Comparison of ENCODE assay signal across 15 cellular contexts in the genomic region with DNA sequence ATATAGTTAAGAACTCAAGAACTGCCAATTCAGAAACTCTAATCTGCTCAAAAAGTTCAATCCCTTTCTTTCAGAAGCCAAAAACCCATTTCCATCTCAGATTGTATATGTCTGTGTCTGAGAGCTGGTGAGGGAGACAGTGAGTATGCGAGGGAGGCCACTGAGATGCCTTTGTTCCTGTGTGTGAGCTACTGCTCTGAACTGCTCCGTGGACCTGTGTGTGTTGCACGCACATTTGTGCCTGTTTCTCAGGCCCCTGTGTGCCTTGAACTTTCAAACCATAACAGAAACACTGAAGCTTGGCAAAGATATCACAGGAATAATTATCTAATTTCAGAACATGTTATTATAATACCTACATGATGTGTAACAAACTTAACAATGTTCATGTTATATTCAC. TPM values are rescaled to one million over a fixed set of nuclear protein-coding genes. Genes with fewer than 3 reads are reported as not detected.
DNase-seq lines count a peak whose midpoint lies in the region; ATAC-seq and TF ChIP-seq lines count a peak whose summit lies in the region.
"Had no signal": no experiment of that assay in that cellular context is flagged by ENCODE, and none has a peak within 500 bp of the region (broad histone marks: within the 10 kb centered on the region; RNA-seq: fewer than 3 reads in every experiment).

No MANE protein-coding gene starts in this region.

- DNase-seq in left ventricle myocardium inferior (no peak), cardiac septum (ENCODE audit: low spot score) (no peak), epidermal melanocyte (ENCODE audit: insufficient read length, low spot score) (peak; percentile 9), osteoblast (ENCODE audit: insufficient read length, low spot score, missing footprints) (peak; percentile 54), type B pancreatic cell (ENCODE audit: extremely low spot score, unreplicated experiment) (no peak), Ammon's horn (ENCODE audit: low spot score) (no peak), NAMALWA (ENCODE audit: low spot score) (no peak)
- DNase-seq: activated CD4-positive, alpha-beta T cell treated with anti-CD3 and anti-CD28 coated beads for 48 hours; KG1; lower lobe of right lung; MV-4-11; stimulated activated CD4-positive, alpha-beta T cell treated with anti-CD3 and anti-CD28 coated beads, Interleukin-4, amount 100 ng/mL, for 1 hour had no signal

- peak overlapping the region; percentile 93 for H3K4me3 Mint-ChIP-seq in type B pancreatic cell

- H3K36me3 Mint-ChIP-seq in type B pancreatic cell, result peaks cover 3% of the 10 kb centered on the region

- peak overlapping the region; percentile 86 for H3K27ac ChIP-seq in left ventricle myocardium inferior (replicated peaks)
- H3K27ac ChIP-seq in osteoblast (ENCODE audit: low read depth, low read length), result no peak overlapping the region
- H3K27ac ChIP-seq: lower lobe of right lung, pancreas had no signal

- H3K4me1 Mint-ChIP-seq in type B pancreatic cell (ENCODE audit: unreplicated experiment), result peaks cover 36% of the 10 kb centered on the region

- peaks cover 45% of the 10 kb centered on the region for H3K27me3 Mint-ChIP-seq in type B pancreatic cell

- ATAC-seq in GM19397 (IDR thresholded peaks at IDR 0.05; ENCODE audit: unreplicated experiment), result no peak
- ATAC-seq: esophagus mucosa, lower lobe of right lung had no signal

- H3K9me3 ChIP-seq in left ventricle myocardium inferior (replicated peaks), result no peaks in the 10 kb centered on the region
- H3K9me3 ChIP-seq in osteoblast (ENCODE audit: low read depth, low read length), result no peaks in the 10 kb centered on the region
- H3K9me3 ChIP-seq: lower lobe of right lung, pancreas had no signal

- no peaks in the 10 kb centered on the region for H3K9me3 Mint-ChIP-seq in type B pancreatic cell

- no peaks in the 10 kb centered on the region for H3K27me3 ChIP-seq in left ventricle myocardium inferior (ENCODE audit: low read depth)
- H3K27me3 ChIP-seq in osteoblast (ENCODE audit: insufficient read depth, low read length), result peaks cover 18% of the 10 kb centered on the region
- H3K27me3 ChIP-seq: pancreas had no signal

- H3K27ac Mint-ChIP-seq in type B pancreatic cell, result peak overlapping the region; percentile 66

- intact Hi-C loops in left ventricle myocardium inferior (cut with micrococcal nuclease) (no loop called here), cardiac septum (cut with DNase I) (loop anchor here (5.0 kb wide), 2 partner anchors 78 to 98 kb away; no protein-coding TSS in a partner anchor)

- H3K4me1 ChIP-seq in left ventricle myocardium inferior (peaks cover 35% of the 10 kb centered on the region), osteoblast (ENCODE audit: insufficient read depth, low read length) (peaks cover 17% of the 10 kb centered on the region)
- H3K4me1 ChIP-seq: pancreas had no signal

- no peak overlapping the region for H3K4me3 ChIP-seq in left ventricle myocardium inferior
- H3K4me3 ChIP-seq in osteoblast (ENCODE audit: insufficient read depth, low read length), result no peak overlapping the region
- H3K4me3 ChIP-seq: lower lobe of right lung, pancreas had no signal

- no peak overlapping the region for H2AFZ ChIP-seq in osteoblast (ENCODE audit: low read length)

- TF ChIP-seq CTCF in left ventricle myocardium inferior (IDR thresholded peaks at IDR 0.05; ENCODE audit: borderline replicate concordance) (no peak), osteoblast (IDR thresholded peaks at IDR 0.05; ENCODE audit: extremely low read depth, low read depth, low read length) (no peak), type B pancreatic cell (conservative IDR thresholded peaks at IDR 0.05) (no peak)

- H4K20me1 ChIP-seq in osteoblast (ENCODE audit: insufficient read depth, low read length), result peaks cover 3% of the 10 kb centered on the region

- peaks cover 3% of the 10 kb centered on the region for H3K79me2 ChIP-seq in osteoblast (ENCODE audit: insufficient read depth, low read length)

- no peak overlapping the region for H3K4me2 ChIP-seq in osteoblast (ENCODE audit: insufficient read depth, low read length)

- H3K36me3 ChIP-seq in left ventricle myocardium inferior (no peaks in the 10 kb centered on the region), osteoblast (ENCODE audit: insufficient read depth, low read length) (no peaks in the 10 kb centered on the region)
- H3K36me3 ChIP-seq: lower lobe of right lung, pancreas had no signal

RNA-seq across cellular contexts. Expression of gene PKDCC, which starts 2.4 kb away (rescaled TPM):
- total RNA-seq in left ventricle myocardium inferior (88.7 TPM), cardiac septum (74.7 TPM), osteoblast (1.2 and 4.0 TPM in 2 replicates), type B pancreatic cell (ENCODE audit: low replicate concordance) (81.8 and 158 TPM in 2 replicates)

Comparison
In these comparisons a context has a peak if more than half of its experiments do, and no peak if none do; other contexts are left out.
1. DNase-seq: peak in epidermal melanocyte (single experiment) and osteoblast (single experiment); none in left ventricle myocardium inferior (single experiment), cardiac septum (single experiment), type B pancreatic cell (single experiment), Ammon's horn (single experiment) and NAMALWA (single experiment).
2. RNA of gene PKDCC, which starts 2.4 kb away (total RNA-seq): 81.8 to 158 TPM in type B pancreatic cell, 88.7 TPM in left ventricle myocardium inferior (single experiment) and 74.7 TPM in cardiac septum (single experiment); 1.2 to 4.0 TPM in osteoblast; every median in the first group is over 10 times any median in the second.